In genomic region chr7:87628780-87629569, GRCh38 we compare ENCODE assay signal across 8 cellular contexts. TPM values are rescaled to one million over a fixed set of nuclear protein-coding genes. Genes with fewer than 3 reads are reported as not detected.
A peak's percentile ranks its signal among the peaks of the same experiment; 100 is the strongest.
DNase-seq lines count a peak whose midpoint lies in the region; ATAC-seq lines count a peak whose summit lies in the region.

No MANE protein-coding gene starts in this region.

- H3K27ac Mint-ChIP-seq in effector memory CD8-positive, alpha-beta T cell = peak overlapping the region; percentile 73 to 93
- peak overlapping the region; percentile 87 for H3K27ac Mint-ChIP-seq in memory B cell

- H3K36me3 Mint-ChIP-seq in effector memory CD8-positive, alpha-beta T cell (ENCODE audit: insufficient read depth) = peaks cover 12% of the 10 kb centered on the region
- H3K36me3 Mint-ChIP-seq in memory B cell = no peaks in the 10 kb centered on the region

- DNase-seq in Daoy (ENCODE audit: low read depth) = peak; percentile 27
- DNase-seq in M059J (ENCODE audit: low read depth) = peak; percentile 54
- DNase-seq in activated CD4-positive, alpha-beta T cell treated with anti-CD3 and anti-CD28 coated beads, Interleukin-2, amount 50 U/mL, for 4 hours = peak; percentile 1 to 7
- peak; percentile 5 to 16 (median 10) for DNase-seq in effector memory CD8-positive, alpha-beta T cell
- DNase-seq in memory B cell (ENCODE audit: low spot score in 2 of 2) = peak; percentile 11 to 58
- peak; percentile 40 for DNase-seq in stimulated activated CD8-positive, alpha-beta memory T cell treated with anti-CD3 and anti-CD28 coated beads, Interleukin-4, amount 100 ng/mL, for 48 hours
- no peak for DNase-seq in NCI-H2196 treated with DMSO at 0.1 percent for 48 hours (lab: John Stamatoyannopoulos, UW; ENCODE audit: unreplicated experiment)

- H3K4me1 Mint-ChIP-seq in effector memory CD8-positive, alpha-beta T cell (ENCODE audit: low read depth in 2 of 2) = peaks cover 9 to 10% of the 10 kb centered on the region in 2 donors
- H3K4me1 Mint-ChIP-seq in memory B cell = peaks cover 14% of the 10 kb centered on the region

- H3K4me3 Mint-ChIP-seq in effector memory CD8-positive, alpha-beta T cell = peak overlapping the region; percentile 86 to 87
- peak overlapping the region; percentile 89 for H3K4me3 Mint-ChIP-seq in memory B cell

- H3K27me3 Mint-ChIP-seq in effector memory CD8-positive, alpha-beta T cell = no peaks in the 10 kb centered on the region
- no peaks in the 10 kb centered on the region for H3K27me3 Mint-ChIP-seq in memory B cell

- ATAC-seq in effector memory CD8-positive, alpha-beta T cell (replicated peaks) = peak; percentile 25
- ATAC-seq in memory B cell (ENCODE audit: low read depth) (peak; percentile 34), HG03460 (IDR thresholded peaks at IDR 0.05; ENCODE audit: unreplicated experiment) (no peak)

- H3K9me3 Mint-ChIP-seq in effector memory CD8-positive, alpha-beta T cell = no peaks in the 10 kb centered on the region
- no peaks in the 10 kb centered on the region for H3K9me3 Mint-ChIP-seq in memory B cell

RNA-seq across cellular contexts. Expression of gene RUNDC3B, which starts 0.8 kb away (rescaled TPM):
- total RNA-seq in Daoy (2014; rRNA removed; shearing (Covaris generic)) = 0.48 and 0.63 TPM in 2 replicates
- total RNA-seq in M059J (2014; rRNA removed; shearing (Covaris generic)) = 3.4 and 11.2 TPM in 2 replicates

RNA-seq across cellular contexts. Expression of gene ABCB1, which starts 28.3 kb away (rescaled TPM):
- total RNA-seq in Daoy (2014; rRNA removed; shearing (Covaris generic)) = 11.8 and 18.9 TPM in 2 replicates
- total RNA-seq in M059J (2014; rRNA removed; shearing (Covaris generic)) = 5.3 and 5.6 TPM in 2 replicates
